ENCODE assay signal across 8 cellular contexts in the genomic region with DNA sequence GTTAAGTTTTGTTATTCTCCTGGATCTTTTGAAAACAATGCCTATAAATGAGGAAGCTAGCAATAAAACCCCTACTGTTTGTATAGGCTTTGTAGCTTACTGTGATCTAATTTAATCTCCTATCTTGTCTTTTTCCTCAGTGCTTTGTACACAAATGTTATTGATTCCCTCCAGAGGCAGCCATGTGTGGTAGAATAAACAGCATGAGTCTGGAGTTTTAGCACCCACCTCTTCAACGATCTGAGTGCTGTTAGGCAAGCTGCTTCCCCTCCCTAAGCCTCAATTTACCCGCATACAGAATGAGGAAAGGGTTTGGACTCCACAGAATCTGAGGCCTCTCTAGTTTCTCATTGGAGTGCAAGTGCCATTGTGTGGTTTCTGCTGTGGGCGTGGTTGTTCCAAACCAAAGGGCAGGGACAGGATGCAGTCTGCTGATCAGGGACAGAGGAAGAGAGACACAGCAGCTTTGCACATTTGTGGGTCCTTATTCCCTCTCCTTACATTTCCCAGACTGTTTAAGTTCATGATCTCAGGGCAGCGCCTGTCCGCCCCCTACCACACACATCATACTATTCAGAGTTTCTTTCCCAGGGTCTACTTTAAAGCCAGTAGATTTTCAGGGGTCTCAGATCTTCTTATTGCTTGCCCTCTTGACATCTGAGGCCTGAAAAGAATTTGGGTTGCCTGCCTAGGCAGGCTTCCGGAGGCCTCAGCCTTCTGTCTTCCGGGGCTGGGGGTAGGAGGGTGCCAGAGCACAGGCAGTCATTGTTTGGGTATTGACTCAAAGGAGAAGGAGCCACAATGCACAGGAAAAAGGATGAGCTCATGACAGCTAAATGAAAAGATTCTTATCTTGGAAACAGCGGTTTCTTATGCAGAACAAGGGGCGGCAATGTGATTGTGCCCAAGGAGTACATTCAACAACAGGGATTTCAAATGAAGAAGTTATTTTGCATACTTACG.
DNase-seq lines count a peak whose midpoint lies in the region; ATAC-seq, FAIRE-seq and TF ChIP-seq lines count a peak whose summit lies in the region.

No MANE protein-coding gene starts in this region.

- ATAC-seq in GM19455 (IDR thresholded peaks at IDR 0.05; ENCODE audit: unreplicated experiment) (peak; percentile 57), HG03457 (IDR thresholded peaks at IDR 0.05; ENCODE audit: unreplicated experiment) (peak; percentile 65), mucosa of descending colon (peak; percentile 69), pancreas (no peak)

- FAIRE-seq in pancreas (lab: Jason Lieb, UNC), result no peak

- H3K4me3 ChIP-seq in mucosa of descending colon, result no peak overlapping the region
- H3K4me3 ChIP-seq in pancreas, result no peak overlapping the region

- TF ChIP-seq CTCF in mucosa of descending colon (IDR thresholded peaks at IDR 0.05), result no peak
- TF ChIP-seq CTCF in pancreas (IDR thresholded peaks at IDR 0.05), result no peak

- WGBS in pancreas, 2 donors, result 60 to 63% methylated on average over 10 of the region's 10 CpGs

- H3K9me3 ChIP-seq in mucosa of descending colon (no peaks in the 10 kb centered on the region), pancreas (no peaks in the 10 kb centered on the region)

- peak; percentile 63 for DNase-seq in COLO668 (lab: John Stamatoyannopoulos, UW; ENCODE audit: unreplicated experiment)
- peak; percentile 18 to 91 (median 43) for DNase-seq in T-helper 1 cell
- DNase-seq in mucosa of descending colon, result peak in 1 of 3 donors; percentile 7
- no peak for DNase-seq in pancreas
- DNase-seq in HK-2 (ENCODE audit: unreplicated experiment), result no peak

- no peaks in the 10 kb centered on the region for H3K27me3 ChIP-seq in pancreas

- intact Hi-C loops in mucosa of descending colon (cut with DNase I, micrococcal nuclease), result no loop called here
- intact Hi-C loops in pancreas (cut with DNase I), result no loop called here

- H3K4me1 ChIP-seq in mucosa of descending colon (ENCODE audit: low read depth) (no peaks in the 10 kb centered on the region), pancreas (no peaks in the 10 kb centered on the region)

- no peaks in the 10 kb centered on the region for H3K36me3 ChIP-seq in mucosa of descending colon (ENCODE audit: low read depth)
- no peaks in the 10 kb centered on the region for H3K36me3 ChIP-seq in pancreas

- peak overlapping the region; percentile 66 for H3K27ac ChIP-seq in angular gyrus (ENCODE audit: low read depth, low read length)
- no peak overlapping the region for H3K27ac ChIP-seq in pancreas

Comparison
In these comparisons a context has a peak if more than half of its experiments do, and no peak if none do; other contexts are left out.
1. DNase-seq: peak in COLO668 (single experiment) and T-helper 1 cell (5 of 5); none in pancreas (0 of 6) and HK-2 (single experiment).
2. ATAC-seq: peak in GM19455 (single experiment), HG03457 (single experiment) and mucosa of descending colon (single experiment); none in pancreas (0 of 4).